ENCODE assay signal across 8 cellular contexts in the genomic region with DNA sequence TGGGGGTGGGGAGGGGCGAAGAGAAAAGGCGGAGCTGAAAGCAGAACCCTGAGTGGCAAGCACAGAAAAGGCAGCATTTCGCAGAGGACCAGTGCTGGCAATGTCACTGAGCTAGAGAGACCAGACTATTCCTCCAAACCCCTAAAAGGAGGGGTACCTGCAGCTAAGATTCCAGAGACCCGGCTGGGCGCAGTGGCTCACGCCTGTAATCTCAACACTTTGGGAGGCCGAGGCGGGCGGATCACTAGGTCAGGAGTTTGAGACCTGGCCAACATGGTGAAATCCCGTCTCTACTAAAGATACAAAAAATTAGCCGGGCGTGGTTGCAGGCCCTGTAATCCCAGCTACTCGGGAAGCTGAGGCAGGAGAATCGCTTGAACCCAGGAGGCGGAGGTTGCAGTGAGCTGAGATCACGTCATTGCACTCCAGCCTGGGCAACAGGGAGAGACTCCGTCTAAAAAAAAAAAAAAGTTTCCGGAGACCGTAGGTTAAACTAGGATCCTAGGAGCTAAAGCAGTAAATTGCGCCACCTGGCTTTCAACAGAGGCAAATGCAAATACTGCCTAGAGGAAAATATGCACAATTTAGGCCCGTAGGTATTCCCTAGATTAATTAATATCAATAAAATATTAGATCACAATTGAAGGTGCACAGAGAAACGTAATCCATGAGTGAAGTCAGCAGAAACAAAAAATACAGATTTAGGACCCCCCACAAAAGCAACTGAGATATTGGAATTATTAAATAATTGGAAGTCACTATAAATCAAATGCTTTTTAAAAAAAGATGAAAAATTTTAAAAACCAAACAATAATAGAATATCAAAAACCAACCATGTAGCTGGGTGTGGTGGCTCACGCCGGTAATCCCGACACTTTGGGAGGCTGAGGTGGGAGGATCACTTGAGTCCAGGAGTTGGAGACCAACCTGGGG. TPM values are rescaled to one million over a fixed set of nuclear protein-coding genes. Genes with fewer than 3 reads are reported as not detected.
DNase-seq lines count a peak whose midpoint lies in the region; ATAC-seq and TF ChIP-seq lines count a peak whose summit lies in the region.

No MANE protein-coding gene starts in this region.

- H3K27ac Mint-ChIP-seq in activated naive CD4-positive, alpha-beta T cell treated with anti-CD3 and anti-CD28 coated beads, Interleukin-2, amount 50 U/mL, for 24 hours = no peak overlapping the region
- no peak overlapping the region for H3K27ac Mint-ChIP-seq in glutamatergic neuron (ENCODE audit: unreplicated experiment)
- H3K27ac Mint-ChIP-seq in progenitor cell of endocrine pancreas = no peak overlapping the region

- peak; percentile 80 to 91 (median 88) for TF ChIP-seq CTCF in Peyer's patch (IDR thresholded peaks at IDR 0.05)
- TF ChIP-seq CTCF in glutamatergic neuron (IDR thresholded peaks at IDR 0.05; ENCODE audit: partially characterized antibody, unreplicated experiment) = peak; percentile 90
- peak; percentile 97 for TF ChIP-seq CTCF in progenitor cell of endocrine pancreas (IDR thresholded peaks at IDR 0.05; ENCODE audit: unreplicated experiment)

- H3K9me3 Mint-ChIP-seq in activated naive CD4-positive, alpha-beta T cell treated with anti-CD3 and anti-CD28 coated beads, Interleukin-2, amount 50 U/mL, for 24 hours = no peaks in the 10 kb centered on the region
- H3K9me3 Mint-ChIP-seq in glutamatergic neuron (ENCODE audit: unreplicated experiment) (peaks cover 9% of the 10 kb centered on the region), progenitor cell of endocrine pancreas (ENCODE audit: low read depth) (no peaks in the 10 kb centered on the region)

- no peak for TF ChIP-seq POLR2A in Peyer's patch (IDR thresholded peaks at IDR 0.05)

- peak overlapping the region in 1 of 4 donors; percentile 49 for H3K27ac ChIP-seq in Peyer's patch

- H3K9me3 ChIP-seq in Peyer's patch = no peaks in the 10 kb centered on the region

- DNase-seq in GDM1 (lab: John Stamatoyannopoulos, UW) = peak; percentile 14
- DNase-seq in M059J (ENCODE audit: low read depth) = peak; percentile 72
- DNase-seq in Peyer's patch = peak in 2 of 3 donors; percentile 33 to 68
- peak; percentile 22 for DNase-seq in glutamatergic neuron
- no peak for DNase-seq in progenitor cell of endocrine pancreas (ENCODE audit: low spot score, unreplicated experiment)

- peak overlapping the region; percentile 63 for H3K4me3 Mint-ChIP-seq in activated naive CD4-positive, alpha-beta T cell treated with anti-CD3 and anti-CD28 coated beads, Interleukin-2, amount 50 U/mL, for 24 hours
- no peak overlapping the region for H3K4me3 Mint-ChIP-seq in glutamatergic neuron (ENCODE audit: unreplicated experiment)
- H3K4me3 Mint-ChIP-seq in progenitor cell of endocrine pancreas (ENCODE audit: low read depth) = no peak overlapping the region

- ATAC-seq in GM18909 (IDR thresholded peaks at IDR 0.05; ENCODE audit: poor library complexity, unreplicated experiment) (no peak), HG02981 (IDR thresholded peaks at IDR 0.05; ENCODE audit: unreplicated experiment) (no peak)

- H3K27me3 ChIP-seq in Peyer's patch = peaks cover 0 to 20% of the 10 kb centered on the region in 2 donors

- no peaks in the 10 kb centered on the region for H3K36me3 ChIP-seq in Peyer's patch

- H3K4me1 ChIP-seq in Peyer's patch = peaks cover 0 to 24% (median 9%) of the 10 kb centered on the region in 4 donors

- H3K36me3 Mint-ChIP-seq in activated naive CD4-positive, alpha-beta T cell treated with anti-CD3 and anti-CD28 coated beads, Interleukin-2, amount 50 U/mL, for 24 hours = no peaks in the 10 kb centered on the region
- no peaks in the 10 kb centered on the region for H3K36me3 Mint-ChIP-seq in glutamatergic neuron (ENCODE audit: unreplicated experiment)
- H3K36me3 Mint-ChIP-seq in progenitor cell of endocrine pancreas (ENCODE audit: insufficient read depth) = no peaks in the 10 kb centered on the region

- peak overlapping the region; percentile 11 to 41 (median 38) for H3K4me3 ChIP-seq in Peyer's patch

- no peaks in the 10 kb centered on the region for H3K4me1 Mint-ChIP-seq in activated naive CD4-positive, alpha-beta T cell treated with anti-CD3 and anti-CD28 coated beads, Interleukin-2, amount 50 U/mL, for 24 hours
- H3K4me1 Mint-ChIP-seq in glutamatergic neuron (ENCODE audit: low read depth, unreplicated experiment) = no peaks in the 10 kb centered on the region
- peaks cover 6% of the 10 kb centered on the region for H3K4me1 Mint-ChIP-seq in progenitor cell of endocrine pancreas (ENCODE audit: low read depth)

- H3K27me3 Mint-ChIP-seq in activated naive CD4-positive, alpha-beta T cell treated with anti-CD3 and anti-CD28 coated beads, Interleukin-2, amount 50 U/mL, for 24 hours = peaks cover 12% of the 10 kb centered on the region
- peaks cover 8% of the 10 kb centered on the region for H3K27me3 Mint-ChIP-seq in glutamatergic neuron (ENCODE audit: unreplicated experiment)
- H3K27me3 Mint-ChIP-seq in progenitor cell of endocrine pancreas = peaks cover 40% of the 10 kb centered on the region

RNA-seq across cellular contexts. Expression of gene UCN, which starts 4.9 kb away (rescaled TPM):
- 1.6 and 3.0 TPM in 2 replicates for total RNA-seq in M059J (2014; rRNA removed; shearing (Covaris generic))
- total RNA-seq in Peyer's patch (1 to 10 TPM in 2 of 4 donors, not detected in 2; 2.3 to 5.2 TPM), glutamatergic neuron (ENCODE audit: unreplicated experiment) (1.9 TPM), progenitor cell of endocrine pancreas (2.0 and 2.4 TPM in 2 replicates)

RNA-seq across cellular contexts. Expression of gene MPV17, which starts 19.5 kb away (rescaled TPM):
- 92.5 and 95.2 TPM in 2 replicates for total RNA-seq in M059J (2014; rRNA removed; shearing (Covaris generic))
- total RNA-seq in Peyer's patch (10 to 100 TPM; 41.5 to 62.3 (median 51.6) TPM), glutamatergic neuron (ENCODE audit: unreplicated experiment) (56.6 TPM), progenitor cell of endocrine pancreas (56.0 and 60.4 TPM in 2 replicates)

RNA-seq across cellular contexts. Expression of gene TRIM54, which starts 21.1 kb away (rescaled TPM):
- 0.05 TPM in 1 of 2 replicates, not detected in the other for total RNA-seq in M059J (2014; rRNA removed; shearing (Covaris generic))
- total RNA-seq in Peyer's patch (under 1 TPM in 1 of 4 donors, not detected in 3; 0.54 TPM), glutamatergic neuron (ENCODE audit: unreplicated experiment) (2.0 TPM), progenitor cell of endocrine pancreas (not detected in 2 replicates)

RNA-seq across cellular contexts. Expression of gene DNAJC5G, which starts 28.1 kb away (rescaled TPM):
- not detected in 2 replicates for total RNA-seq in M059J (2014; rRNA removed; shearing (Covaris generic))
- 1 to 10 TPM in 1 of 4 donors, not detected in 3; 4.3 TPM for total RNA-seq in Peyer's patch
- total RNA-seq in glutamatergic neuron (ENCODE audit: unreplicated experiment) = not detected
- total RNA-seq in progenitor cell of endocrine pancreas = not detected in 2 replicates

RNA-seq across cellular contexts. Expression of gene SLC30A3, which starts 40.5 kb away (rescaled TPM):
- total RNA-seq in M059J (2014; rRNA removed; shearing (Covaris generic)) = not detected in 2 replicates
- total RNA-seq in Peyer's patch = under 1 TPM in 1 of 4 donors, not detected in 3; 0.35 TPM
- 1.3 TPM for total RNA-seq in glutamatergic neuron (ENCODE audit: unreplicated experiment)
- total RNA-seq in progenitor cell of endocrine pancreas = not detected in 2 replicates
